In genomic region chr5:122781465-122781864, GRCh38 we compare ENCODE assay signal across 17 cellular contexts. TPM values are rescaled to one million over a fixed set of nuclear protein-coding genes. Genes with fewer than 3 reads are reported as not detected.
DNase-seq lines count a peak whose midpoint lies in the region; ATAC-seq, FAIRE-seq and TF ChIP-seq lines count a peak whose summit lies in the region.
"Had no signal": no experiment of that assay in that cellular context is flagged by ENCODE, and none has a peak within 500 bp of the region (broad histone marks: within the 10 kb centered on the region; RNA-seq: fewer than 3 reads in every experiment).

No MANE protein-coding gene starts in this region.

- no peak overlapping the region for H2BK12ac ChIP-seq in mesenchymal stem cell (ENCODE audit: low read length in 2 of 2)

- no peak overlapping the region for H2BK15ac ChIP-seq in mesenchymal stem cell (ENCODE audit: low read depth, poor library complexity, severe bottlenecking)

- no peak overlapping the region for H3K23ac ChIP-seq in mesenchymal stem cell (ENCODE audit: low read length in 2 of 2)

- WGBS in A549 (ENCODE audit: missing lambda C conversion rate): 0% methylated on average over 1 of the region's 1 CpG
- WGBS in mesenchymal stem cell: no CpG with 5 or more reads among the region's 1 CpG

- no peak overlapping the region for H3K4ac ChIP-seq in mesenchymal stem cell (ENCODE audit: low read depth in 1 of 2, low read length in 2 of 2)

- no peak for TF ChIP-seq EP300 in A549 (IDR thresholded peaks at IDR 0.05)

- no peak overlapping the region for H3K9ac ChIP-seq in mesenchymal stem cell (ENCODE audit: low read length)
- H3K9ac ChIP-seq: BLaER1 treated with 17β-estradiol and CSF1 and Interleukin-3, amounts not matched to agents 10 nM and 100 nM; GM23248 had no signal

- no peak overlapping the region for H3K27ac ChIP-seq in A549
- no peak overlapping the region for H3K27ac ChIP-seq in mesenchymal stem cell (ENCODE audit: low read length, poor library complexity, severe bottlenecking)
- H3K27ac ChIP-seq: BLaER1 treated with 17β-estradiol and CSF1 and Interleukin-3, amounts not matched to agents 10 nM and 100 nM; GM23248; HL-60 had no signal

- peaks cover 4% of the 10 kb centered on the region; the same call in 1 of the 3 replicates for H3K9me3 ChIP-seq in A549
- peaks cover 8% of the 10 kb centered on the region for H3K9me3 ChIP-seq in mesenchymal stem cell (ENCODE audit: control insufficient read depth, low read length)

- H3K4me1 ChIP-seq in A549: peaks cover 11% of the 10 kb centered on the region; the same call in 2 of the 3 replicates
- no peaks in the 10 kb centered on the region for H3K4me1 ChIP-seq in mesenchymal stem cell (ENCODE audit: control insufficient read depth, insufficient read depth, low read depth, low read length)

- no peak overlapping the region for H2AK5ac ChIP-seq in mesenchymal stem cell (ENCODE audit: low read length, severe bottlenecking)

- ATAC-seq in A549 (no peak), HG03095 (IDR thresholded peaks at IDR 0.05; ENCODE audit: unreplicated experiment) (no peak)
- ATAC-seq: CD8-positive, alpha-beta T cell; GM12878 had no signal

- no peak overlapping the region for H3K14ac ChIP-seq in mesenchymal stem cell (ENCODE audit: low read length in 2 of 2)

- no peak overlapping the region for H2AFZ ChIP-seq in mesenchymal stem cell (ENCODE audit: low read depth, low read length)
- H2AFZ ChIP-seq: GM23248 had no signal

- H3K27me3 ChIP-seq in mesenchymal stem cell (ENCODE audit: control insufficient read depth in 1 of 2, insufficient read depth in 1 of 2, low read length in 2 of 2): no peaks in the 10 kb centered on the region
- H3K27me3 ChIP-seq: BLaER1 treated with 17β-estradiol and CSF1 and Interleukin-3, amounts not matched to agents 10 nM and 100 nM had no signal

- no peak for TF ChIP-seq CTCF in A549 (IDR thresholded peaks at IDR 0.05)

- H3K18ac ChIP-seq in mesenchymal stem cell (ENCODE audit: low read depth in 1 of 2, low read length in 2 of 2): no peak overlapping the region

- no peak overlapping the region for H4K91ac ChIP-seq in mesenchymal stem cell (ENCODE audit: low read length)

- FAIRE-seq in A549 (lab: Jason Lieb, UNC): no peak
- peak; percentile 42 for FAIRE-seq in RCC 7860 (lab: Jason Lieb, UNC)
- peak; percentile 73 for FAIRE-seq in frontal cortex (lab: Jason Lieb, UNC)
- FAIRE-seq: GM12878, GM19239 had no signal

- H3K4me2 ChIP-seq in A549 (no peak overlapping the region), mesenchymal stem cell (ENCODE audit: low read length, poor library complexity, severe bottlenecking) (no peak overlapping the region)

- no peak overlapping the region for H2BK120ac ChIP-seq in mesenchymal stem cell (ENCODE audit: low read depth, low read length)

- POLR2A ChIA-PET in A549 (lab: Yijun Ruan, JAX): no interaction called here

- peaks cover 5% of the 10 kb centered on the region for H3K79me1 ChIP-seq in mesenchymal stem cell (replicated peaks; ENCODE audit: low read length, poor library complexity, severe bottlenecking)

- no peak overlapping the region for H4K8ac ChIP-seq in mesenchymal stem cell (ENCODE audit: low read length)

- no peak for TF ChIP-seq POLR2A in A549 (IDR thresholded peaks at IDR 0.05; ENCODE audit: low read length)

- TF ChIP-seq RAD21 in A549 (conservative IDR thresholded peaks at IDR 0.05 in 1 of 2, IDR thresholded peaks at IDR 0.05 in 1 of 2): no peak

- H3K4me3 ChIP-seq in A549 (no peak overlapping the region), mesenchymal stem cell (ENCODE audit: insufficient read depth in 1 of 2, low read depth in 1 of 2, low read length in 2 of 2) (no peak overlapping the region)
- H3K4me3 ChIP-seq: GM23248, HAP-1 had no signal

- DNase-seq in A549 (ENCODE audit: low read depth in 1 of 2, low spot score in 1 of 2) (no peak), RCC 7860 (ENCODE audit: low spot score) (no peak), frontal cortex (ENCODE audit: low spot score in 2 of 2) (no peak), NCI-H82 treated with DMSO at 0.1 percent for 48 hours (lab: John Stamatoyannopoulos, UW; ENCODE audit: unreplicated experiment) (no peak), mesenchymal stem cell (no peak)
- DNase-seq: Calu3; CD8-positive, alpha-beta T cell; DMS79 treated with DMSO at 0.1 percent for 48 hours; GM23248; IMR-90; KBM-7 had no signal

- CTCF ChIA-PET in A549 (lab: Yijun Ruan, JAX): interaction anchor here (0.6 kb wide), 1 partner anchor 402 kb away, joined by 3 read pairs; no protein-coding TSS in a partner anchor

- H3K36me3 ChIP-seq in mesenchymal stem cell (ENCODE audit: control insufficient read depth in 1 of 2, insufficient read depth in 2 of 2, low read depth in 1 of 2, low read length in 2 of 2): peaks cover 0 to 9% of the 10 kb centered on the region in 2 experiments
- H3K36me3 ChIP-seq: HAP-1 had no signal

- no peak overlapping the region for H2BK5ac ChIP-seq in mesenchymal stem cell (ENCODE audit: low read depth, low read length, poor library complexity, severe bottlenecking)

TF ChIP-seq in A549, 52 proteins besides CTCF, POLR2A, EP300 and RAD21:
- TF ChIP-seq HOXB5 (CRISPR knock-in tag; IDR thresholded peaks at IDR 0.05) (no peak), ZFP36 (IDR thresholded peaks at IDR 0.05; ENCODE audit: borderline replicate concordance, partially characterized antibody) (peak; percentile 61), MYC (IDR thresholded peaks at IDR 0.05; ENCODE audit: borderline replicate concordance, low read length) (no peak)
TF ChIP-seq in A549: peak in this region for 1.

RNA-seq across cellular contexts. Expression of gene SNX2, which starts 6.6 kb away (rescaled TPM):
- polyA plus RNA-seq in A549 (2011; rRNA removed) (41.7 and 52.9 TPM in 2 replicates), A549 (2017; fragmentation: RNase III; extraction: RNeasy Plus Mini Kit Qiagen cat#74134 plus additional on column Dnase treatment) (60.6 to 63.0 TPM (median 62.2 TPM) in 3 replicates)
- polyA plus RNA-seq in A549 (2012; cell fraction: cytosol; rRNA removed): 17.0 and 17.3 TPM in 2 replicates
- 4.5 and 8.0 TPM in 2 replicates for polyA plus RNA-seq in A549 (2012; cell fraction: nucleus; rRNA removed)
- 48.1 and 53.6 TPM in 2 replicates for polyA minus RNA-seq in A549 (2011; rRNA and poly(A)+ RNA removed)
- 49.7 TPM for total RNA-seq in frontal cortex
- polyA plus RNA-seq in mesenchymal stem cell (2013, experiment 1 of 2): 51.4 TPM
- polyA plus RNA-seq in mesenchymal stem cell (2013, experiment 2 of 2): 53.4 TPM
